11 cellular contexts compared by ENCODE assay signal in genomic region chr1:96309783-96310182, GRCh38.
DNase-seq lines count a peak whose midpoint lies in the region; ATAC-seq and TF ChIP-seq lines count a peak whose summit lies in the region.
"Had no signal": no experiment of that assay in that cellular context is flagged by ENCODE, and none has a peak within 500 bp of the region (broad histone marks: within the 10 kb centered on the region; RNA-seq: fewer than 3 reads in every experiment).

No MANE protein-coding gene starts in this region.

- H3K9ac ChIP-seq in smooth muscle cell (ENCODE audit: low read depth): no peak overlapping the region

- no peak for TF ChIP-seq CTCF in RWPE1 (conservative IDR thresholded peaks at IDR 0.05; ENCODE audit: low read depth)
- no peak for TF ChIP-seq CTCF in fibroblast of pulmonary artery (IDR thresholded peaks at IDR 0.05; ENCODE audit: low read length, missing control alignments)
- no peak for TF ChIP-seq CTCF in smooth muscle cell (IDR thresholded peaks at IDR 0.05; ENCODE audit: borderline replicate concordance, insufficient read depth, poor library complexity, severe bottlenecking)

- H3K4me1 ChIP-seq in smooth muscle cell (ENCODE audit: low read depth) (no peaks in the 10 kb centered on the region), SJCRH30 (no peaks in the 10 kb centered on the region)
- H3K4me1 ChIP-seq: ascending aorta had no signal

- POLR2A ChIA-PET in RWPE1 (lab: Yijun Ruan, JAX; ENCODE audit: low non-redundant PET): no interaction called here

- H3K27ac ChIP-seq in RWPE1 (no peak overlapping the region), smooth muscle cell (ENCODE audit: low read depth) (no peak overlapping the region), SJCRH30 (no peak overlapping the region)
- H3K27ac ChIP-seq: ascending aorta had no signal

- CTCF ChIA-PET in RWPE1 (lab: Yijun Ruan, JAX): no interaction called here

- DNase-seq in HS-5 (ENCODE audit: low read depth): peak; percentile 68
- peak; percentile 47 for DNase-seq in RWPE1 (ENCODE audit: low spot score)
- DNase-seq in fibroblast of pulmonary artery (ENCODE audit: low read depth): peak; percentile 82
- no peak for DNase-seq in smooth muscle cell (lab: John Stamatoyannopoulos, UW; ENCODE audit: unreplicated experiment)
- DNase-seq in SJCRH30: no peak
- DNase-seq in SW 1271 (lab: John Stamatoyannopoulos, UW): no peak
- DNase-seq: activated CD8-positive, alpha-beta memory T cell treated with anti-CD3 and anti-CD28 coated beads for 24 hours; NCI-H2081; SHP77 had no signal

- H4K20me1 ChIP-seq in smooth muscle cell (ENCODE audit: low read depth): no peaks in the 10 kb centered on the region

- H3K4me2 ChIP-seq in smooth muscle cell: peak overlapping the region; percentile 36

- 95% methylated on average over 1 of the region's 1 CpG for WGBS in smooth muscle cell (ENCODE audit: low lambda C conversion rate)

- no peaks in the 10 kb centered on the region for H3K79me2 ChIP-seq in smooth muscle cell (ENCODE audit: low read depth)

- no peak for ATAC-seq in GM18498 (IDR thresholded peaks at IDR 0.05; ENCODE audit: unreplicated experiment)

- H3F3A ChIP-seq in smooth muscle cell (ENCODE audit: low read depth): no peaks in the 10 kb centered on the region

- H3K36me3 ChIP-seq in smooth muscle cell (ENCODE audit: low read depth) (no peaks in the 10 kb centered on the region), SJCRH30 (no peaks in the 10 kb centered on the region; the same call in 1 of the 2 replicates)
- H3K36me3 ChIP-seq: ascending aorta had no signal

- H3K9me3 ChIP-seq in smooth muscle cell (replicated peaks; ENCODE audit: low read depth) (no peaks in the 10 kb centered on the region), SJCRH30 (replicated peaks) (no peaks in the 10 kb centered on the region)
- H3K9me3 ChIP-seq: ascending aorta had no signal

- H3K4me3 ChIP-seq in fibroblast of pulmonary artery (replicated peaks; ENCODE audit: low read depth, low read length) (no peak overlapping the region), smooth muscle cell (no peak overlapping the region), SJCRH30 (no peak overlapping the region)
- H3K4me3 ChIP-seq: ascending aorta had no signal

- H2AFZ ChIP-seq in smooth muscle cell (ENCODE audit: low read depth): no peak overlapping the region

- H3K27me3 ChIP-seq in smooth muscle cell (ENCODE audit: low read depth): peaks cover 5% of the 10 kb centered on the region
- no peaks in the 10 kb centered on the region for H3K27me3 ChIP-seq in SJCRH30
- H3K27me3 ChIP-seq: ascending aorta had no signal

Comparison
In these comparisons a context has a peak if more than half of its experiments do, and no peak if none do; other contexts are left out.
1. DNase-seq: peak in HS-5 (single experiment), RWPE1 (single experiment) and fibroblast of pulmonary artery (single experiment); none in smooth muscle cell (single experiment), SJCRH30 (0 of 2) and SW 1271 (0 of 2).